Comparison of ENCODE assay signal across 9 cellular contexts in genomic region chr11:63491614-63492372, GRCh38. TPM values are rescaled to one million over a fixed set of nuclear protein-coding genes. Genes with fewer than 3 reads are reported as not detected.
DNase-seq lines count a peak whose midpoint lies in the region; ATAC-seq and TF ChIP-seq lines count a peak whose summit lies in the region.
"Had no signal": no experiment of that assay in that cellular context is flagged by ENCODE, and none has a peak within 500 bp of the region (broad histone marks: within the 10 kb centered on the region; RNA-seq: fewer than 3 reads in every experiment).

No MANE protein-coding gene starts in this region.

- no peak overlapping the region for H2BK12ac ChIP-seq in H9 (ENCODE audit: insufficient read length, low read depth, low read length)
- H2BK12ac ChIP-seq in trophoblast cell (ENCODE audit: low read length) = no peak overlapping the region

- no peak overlapping the region for H4K91ac ChIP-seq in H9 (ENCODE audit: insufficient read length, low read depth, low read length)
- no peak overlapping the region for H4K91ac ChIP-seq in trophoblast cell (ENCODE audit: low read depth, low read length)

- no peak overlapping the region for H3K4ac ChIP-seq in H9 (ENCODE audit: low read depth, low read length)
- H3K4ac ChIP-seq in trophoblast cell (ENCODE audit: low read depth, low read length) = no peak overlapping the region

- no peak overlapping the region for H2BK20ac ChIP-seq in H9 (ENCODE audit: low read depth, low read length, poor library complexity, severe bottlenecking)

- H3K4me1 Mint-ChIP-seq in H9 = peaks cover 36 to 45% of the 10 kb centered on the region in 2 experiments
- H3K4me1 Mint-ChIP-seq in T-helper 2 cell treated with Interferon-gamma antibody and Interleukin-4, amounts not matched to agents 5 μg/mL and 100 μg/mL, for 36 hours (ENCODE audit: low read depth) = peaks cover 19% of the 10 kb centered on the region
- H3K4me1 Mint-ChIP-seq in stimulated activated naive B cell treated with anti-CD40 and anti-IgM and Interleukin-4, amounts not matched to agents 10 μg/mL and 1 μg/mL and 100 μg/mL, for 72 hours = peaks cover 5 to 8% of the 10 kb centered on the region in 2 donors

- no peak overlapping the region for H2BK5ac ChIP-seq in H9 (ENCODE audit: insufficient read length, low read length)
- H2BK5ac ChIP-seq in trophoblast cell (ENCODE audit: low read depth, low read length, poor library complexity) = no peak overlapping the region

- no peaks in the 10 kb centered on the region for H3K79me1 ChIP-seq in H9 (ENCODE audit: insufficient read depth, low read depth, low read length, poor library complexity, severe bottlenecking)
- peaks cover 11% of the 10 kb centered on the region for H3K79me1 ChIP-seq in trophoblast cell (ENCODE audit: low read length)

- H3K4me2 ChIP-seq in H9 (ENCODE audit: insufficient read depth, insufficient read length, low read length) (peak overlapping the region; percentile 34), trophoblast cell (ENCODE audit: low read length) (peak overlapping the region; percentile 55)

- peaks cover 0 to 21% (median 5%) of the 10 kb centered on the region in 3 experiments; a peak in 4 of 7 replicates for H3K36me3 Mint-ChIP-seq in H9 (ENCODE audit: insufficient read depth in 1 of 3, low read depth in 3 of 3)
- peaks cover 2% of the 10 kb centered on the region for H3K36me3 Mint-ChIP-seq in T-helper 2 cell treated with Interferon-gamma antibody and Interleukin-4, amounts not matched to agents 5 μg/mL and 100 μg/mL, for 36 hours (ENCODE audit: low read depth)
- peaks cover 2 to 3% of the 10 kb centered on the region in 2 donors for H3K36me3 Mint-ChIP-seq in stimulated activated naive B cell treated with anti-CD40 and anti-IgM and Interleukin-4, amounts not matched to agents 10 μg/mL and 1 μg/mL and 100 μg/mL, for 72 hours

- DNase-seq in H9 = no peak
- peak; percentile 38 for DNase-seq in T-helper 2 cell treated with Interferon-gamma antibody and Interleukin-4, amounts not matched to agents 5 μg/mL and 100 μg/mL, for 36 hours (ENCODE audit: low spot score)
- peak; percentile 6 for DNase-seq in fibroblast of peridontal ligament (ENCODE audit: extremely low read depth)
- peak; percentile 45 to 74 for DNase-seq in trophoblast cell
- DNase-seq in GM19238 (ENCODE audit: insufficient read length, low spot score) = no peak
- DNase-seq in stimulated activated naive B cell treated with anti-CD40 and anti-IgM and Interleukin-4, amounts not matched to agents 10 μg/mL and 1 μg/mL and 100 μg/mL, for 72 hours = no peak
- no peak for DNase-seq in cerebellum (ENCODE audit: low spot score)
- DNase-seq: dermis blood vessel endothelial cell had no signal

- peaks cover 18% of the 10 kb centered on the region for H3K23me2 ChIP-seq in H9 (ENCODE audit: insufficient read length, low read depth, low read length, poor library complexity, severe bottlenecking)

- H2BK15ac ChIP-seq in H9 (ENCODE audit: low read depth, low read length) = no peak overlapping the region

- no peak overlapping the region for H3K23ac ChIP-seq in H9 (ENCODE audit: insufficient read length, low read depth, low read length)
- no peak overlapping the region for H3K23ac ChIP-seq in trophoblast cell (ENCODE audit: low read length)

- H3K27me3 Mint-ChIP-seq in H9 (ENCODE audit: low read depth) = no peaks in the 10 kb centered on the region
- H3K27me3 Mint-ChIP-seq in T-helper 2 cell treated with Interferon-gamma antibody and Interleukin-4, amounts not matched to agents 5 μg/mL and 100 μg/mL, for 36 hours (ENCODE audit: low read depth) = peaks cover 84% of the 10 kb centered on the region
- peaks cover 48 to 73% of the 10 kb centered on the region in 2 donors for H3K27me3 Mint-ChIP-seq in stimulated activated naive B cell treated with anti-CD40 and anti-IgM and Interleukin-4, amounts not matched to agents 10 μg/mL and 1 μg/mL and 100 μg/mL, for 72 hours

- H3K56ac ChIP-seq in H9 (ENCODE audit: insufficient read length, low read depth, low read length) = no peak overlapping the region

- H2AK5ac ChIP-seq in H9 (ENCODE audit: insufficient read length, low read length) (no peak overlapping the region), trophoblast cell (ENCODE audit: low read length) (no peak overlapping the region)

- H3K36me3 ChIP-seq in trophoblast cell (ENCODE audit: control insufficient read depth in 1 of 2, insufficient read depth in 2 of 2, low read length in 2 of 2) = no peaks in the 10 kb centered on the region

- H4K8ac ChIP-seq in H9 (replicated peaks; ENCODE audit: insufficient read length, low read depth, low read length) (no peak overlapping the region), trophoblast cell (ENCODE audit: low read depth, low read length) (no peak overlapping the region)

- H3K4me1 ChIP-seq in H9 (ENCODE audit: insufficient read depth, low read length) = 0 out of 2 replicates have a peak, but pooled peaks cover 2% of the 10 kb centered on the region
- H3K4me1 ChIP-seq in trophoblast cell (ENCODE audit: control insufficient read depth in 1 of 2, insufficient read depth in 2 of 2, low read length in 2 of 2) = peaks cover 3 to 7% of the 10 kb centered on the region in 2 experiments

- peak overlapping the region; percentile 50 to 71; a peak in 4 of 5 replicates for H3K4me3 Mint-ChIP-seq in H9
- H3K4me3 Mint-ChIP-seq in T-helper 2 cell treated with Interferon-gamma antibody and Interleukin-4, amounts not matched to agents 5 μg/mL and 100 μg/mL, for 36 hours = peak overlapping the region; percentile 90
- no peak overlapping the region for H3K4me3 Mint-ChIP-seq in stimulated activated naive B cell treated with anti-CD40 and anti-IgM and Interleukin-4, amounts not matched to agents 10 μg/mL and 1 μg/mL and 100 μg/mL, for 72 hours

- no peak overlapping the region for H4K12ac ChIP-seq in trophoblast cell (ENCODE audit: low read depth, low read length)

- no peak overlapping the region for H4K5ac ChIP-seq in H9 (ENCODE audit: insufficient read length, low read depth, low read length)

- no peak for ATAC-seq in HG02642 (IDR thresholded peaks at IDR 0.05; ENCODE audit: poor library complexity, unreplicated experiment)
- ATAC-seq in stimulated activated naive B cell treated with anti-CD40 and anti-IgM and Interleukin-4, amounts not matched to agents 10 μg/mL and 1 μg/mL and 100 μg/mL, for 72 hours (replicated peaks) = no peak

- H3K27ac ChIP-seq in H9 (ENCODE audit: insufficient read length, low read depth, low read length) (no peak overlapping the region), trophoblast cell (ENCODE audit: low read depth, low read length) (no peak overlapping the region)

- H4K20me1 ChIP-seq in H9 (ENCODE audit: control insufficient read depth, insufficient read depth, insufficient read length) = no peaks in the 10 kb centered on the region

- peak overlapping the region in 1 of 3 experiments; percentile 40; a peak in 1 of 7 replicates for H3K27ac Mint-ChIP-seq in H9
- H3K27ac Mint-ChIP-seq in T-helper 2 cell treated with Interferon-gamma antibody and Interleukin-4, amounts not matched to agents 5 μg/mL and 100 μg/mL, for 36 hours = peak overlapping the region; percentile 60
- no peak overlapping the region for H3K27ac Mint-ChIP-seq in stimulated activated naive B cell treated with anti-CD40 and anti-IgM and Interleukin-4, amounts not matched to agents 10 μg/mL and 1 μg/mL and 100 μg/mL, for 72 hours

- no peak overlapping the region for H3K18ac ChIP-seq in H9 (ENCODE audit: insufficient read length, low read depth, low read length)
- H3K18ac ChIP-seq in trophoblast cell (ENCODE audit: low read length) = no peak overlapping the region

- H3K9me3 ChIP-seq in H9 (ENCODE audit: control insufficient read depth, low read depth, low read length) = peaks cover 5% of the 10 kb centered on the region
- H3K9me3 ChIP-seq in trophoblast cell (ENCODE audit: insufficient read depth, low read depth, low read length) = no peaks in the 10 kb centered on the region

- no peak for TF ChIP-seq CTCF in H9 (conservative IDR thresholded peaks at IDR 0.05)

- H3K9me3 Mint-ChIP-seq in H9 = peaks cover 8 to 19% of the 10 kb centered on the region in 2 experiments
- H3K9me3 Mint-ChIP-seq in T-helper 2 cell treated with Interferon-gamma antibody and Interleukin-4, amounts not matched to agents 5 μg/mL and 100 μg/mL, for 36 hours = peaks cover 4% of the 10 kb centered on the region
- H3K9me3 Mint-ChIP-seq in stimulated activated naive B cell treated with anti-CD40 and anti-IgM and Interleukin-4, amounts not matched to agents 10 μg/mL and 1 μg/mL and 100 μg/mL, for 72 hours = peaks cover 3 to 4% of the 10 kb centered on the region in 2 donors

- H3K4me3 ChIP-seq in trophoblast cell (ENCODE audit: low read depth, low read length) = no peak overlapping the region

- H3K79me2 ChIP-seq in H9 (ENCODE audit: insufficient read depth, low read length) (no peaks in the 10 kb centered on the region), trophoblast cell (ENCODE audit: control insufficient read depth, insufficient read depth, low read length, poor library complexity) (peaks cover 3% of the 10 kb centered on the region)

- H3K14ac ChIP-seq in H9 (ENCODE audit: insufficient read depth, low read length) (no peak overlapping the region), trophoblast cell (ENCODE audit: low read length) (no peak overlapping the region)

- no peak overlapping the region for H2AFZ ChIP-seq in H9 (ENCODE audit: low read length)
- H2AFZ ChIP-seq in trophoblast cell (ENCODE audit: insufficient read depth, low read length, poor library complexity) = no peak overlapping the region

- H2BK120ac ChIP-seq in H9 (ENCODE audit: low read depth, low read length, poor library complexity, severe bottlenecking) (no peak overlapping the region), trophoblast cell (ENCODE audit: insufficient read depth, low read length, poor library complexity) (no peak overlapping the region)

- 0 out of 2 replicates have a peak, but pooled peaks cover 2% of the 10 kb centered on the region for H3K27me3 ChIP-seq in H9 (ENCODE audit: insufficient read depth, low read length)
- no peaks in the 10 kb centered on the region for H3K27me3 ChIP-seq in trophoblast cell (ENCODE audit: insufficient read depth, low read length)

- WGBS in H9 (ENCODE audit: extremely low coverage, insufficient read length, low lambda C conversion rate) = no CpG with 5 or more reads among the region's 11 CpGs
- no CpG with 5 or more reads among the region's 11 CpGs for WGBS in trophoblast cell (ENCODE audit: extremely low coverage, insufficient coverage, insufficient read length)

- H3K9ac ChIP-seq in H9 (ENCODE audit: extremely low read depth, insufficient read length, low read length) (no peak overlapping the region), trophoblast cell (ENCODE audit: low read length) (no peak overlapping the region)

- H3T11ph ChIP-seq in H9 (ENCODE audit: low read length) = no peak overlapping the region

RNA-seq across cellular contexts. Expression of gene PLAAT5, which starts 0.8 kb away (rescaled TPM):
- total RNA-seq in H9 (2021) (8.5 and 9.6 TPM in 2 replicates), cerebellum (1.9 TPM)
- polyA plus RNA-seq in trophoblast cell (2013) = 3.1 TPM in 2 replicates
- total RNA-seq: dermis blood vessel endothelial cell had no signal

RNA-seq across cellular contexts. Expression of gene LGALS12, which starts 14.1 kb away (rescaled TPM):
- total RNA-seq in H9 (2021) (1.9 and 2.0 TPM in 2 replicates), cerebellum (not detected)
- polyA plus RNA-seq in trophoblast cell (2013) = 1.4 and 1.5 TPM in 2 replicates
- total RNA-seq: dermis blood vessel endothelial cell had no signal

RNA-seq across cellular contexts. Expression of gene PLAAT4, which starts 44.8 kb away (rescaled TPM):
- total RNA-seq in H9 (2021) = 3.1 and 3.5 TPM in 2 replicates
- 0.79 and 0.99 TPM in 2 replicates for polyA plus RNA-seq in trophoblast cell (2013)
- total RNA-seq in cerebellum = 3.1 TPM

Comparison
In these comparisons a context has a peak if more than half of its experiments do, and no peak if none do; other contexts are left out.
1. DNase-seq: peak in T-helper 2 cell treated with Interferon-gamma antibody and Interleukin-4, amounts not matched to agents 5 μg/mL and 100 μg/mL, for 36 hours (single experiment), fibroblast of peridontal ligament (single experiment) and trophoblast cell (2 of 2); none in H9 (single experiment), GM19238 (single experiment), stimulated activated naive B cell treated with anti-CD40 and anti-IgM and Interleukin-4, amounts not matched to agents 10 μg/mL and 1 μg/mL and 100 μg/mL, for 72 hours (single experiment) and cerebellum (single experiment).
2. H3K4me3 Mint-ChIP-seq: peak in H9 (2 of 2) and T-helper 2 cell treated with Interferon-gamma antibody and Interleukin-4, amounts not matched to agents 5 μg/mL and 100 μg/mL, for 36 hours (single experiment); none in stimulated activated naive B cell treated with anti-CD40 and anti-IgM and Interleukin-4, amounts not matched to agents 10 μg/mL and 1 μg/mL and 100 μg/mL, for 72 hours (0 of 2).